Comparison of ENCODE assay signal across 8 cellular contexts in genomic region chr1:34858901-34859441, GRCh38. TPM values are rescaled to one million over a fixed set of nuclear protein-coding genes. Genes with fewer than 3 reads are reported as not detected.
DNase-seq lines count a peak whose midpoint lies in the region; TF ChIP-seq lines count a peak whose summit lies in the region.

No MANE protein-coding gene starts in this region.

- no peaks in the 10 kb centered on the region for H3K9me2 ChIP-seq in Loucy (replicated peaks; ENCODE audit: low read depth, low read length)

- peak overlapping the region; percentile 48 for H3K14ac ChIP-seq in trophoblast cell (ENCODE audit: low read length)

- H3K4me1 Mint-ChIP-seq in activated T-helper 1 cell treated with anti-CD3 and anti-CD28 coated beads, Interleukin-12 subunit alpha, Interleukin-12 subunit beta, Interleukin-2, Interleukin-4 antibody, amounts not matched to agents 30 ng/mL and 10 ng/mL and 1 ng/mL, durations not matched to agents 14 hours and 24 hours and 36 hours (ENCODE audit: low read depth), result peaks cover 44% of the 10 kb centered on the region

- intact Hi-C loops in activated T-helper 1 cell treated with anti-CD3 and anti-CD28 coated beads, Interleukin-12 subunit alpha, Interleukin-12 subunit beta, Interleukin-2, Interleukin-4 antibody, amounts not matched to agents 30 ng/mL and 10 ng/mL and 1 ng/mL, durations not matched to agents 14 hours and 24 hours and 36 hours (cut with micrococcal nuclease), result loop anchor here (1.0 to 10.0 kb wide), 9 partner anchors 26 to 1596 kb away; partner anchors contain the start of genes KIAA0319L, NCDN, OSCP1 and SFPQ

- H4K20me1 ChIP-seq in Loucy (ENCODE audit: insufficient read depth, low read length, poor library complexity, severe bottlenecking), result peaks cover 16% of the 10 kb centered on the region

- H3K79me2 ChIP-seq in Loucy (ENCODE audit: insufficient read depth, low read length) (peaks cover 35% of the 10 kb centered on the region), trophoblast cell (ENCODE audit: control insufficient read depth, insufficient read depth, low read length, poor library complexity) (peaks cover 11% of the 10 kb centered on the region)

- no peaks in the 10 kb centered on the region for H3K9me3 Mint-ChIP-seq in activated T-helper 1 cell treated with anti-CD3 and anti-CD28 coated beads, Interleukin-12 subunit alpha, Interleukin-12 subunit beta, Interleukin-2, Interleukin-4 antibody, amounts not matched to agents 30 ng/mL and 10 ng/mL and 1 ng/mL, durations not matched to agents 14 hours and 24 hours and 36 hours

- H3K79me1 ChIP-seq in trophoblast cell (ENCODE audit: low read length), result peaks cover 4% of the 10 kb centered on the region

- H3K27me3 Mint-ChIP-seq in activated T-helper 1 cell treated with anti-CD3 and anti-CD28 coated beads, Interleukin-12 subunit alpha, Interleukin-12 subunit beta, Interleukin-2, Interleukin-4 antibody, amounts not matched to agents 30 ng/mL and 10 ng/mL and 1 ng/mL, durations not matched to agents 14 hours and 24 hours and 36 hours (ENCODE audit: insufficient read depth), result peaks cover 4% of the 10 kb centered on the region

- H3K36me3 ChIP-seq in Loucy (ENCODE audit: insufficient read depth, low read length), result peaks cover 13% of the 10 kb centered on the region; the same call in 1 of the 2 replicates
- peaks cover 12 to 17% of the 10 kb centered on the region in 2 experiments for H3K36me3 ChIP-seq in trophoblast cell (ENCODE audit: control insufficient read depth in 1 of 2, insufficient read depth in 2 of 2, low read length in 2 of 2)

- H3F3A ChIP-seq in Loucy (ENCODE audit: low read depth), result 0 out of 2 replicates have a peak, but pooled peaks cover 4% of the 10 kb centered on the region

- peak overlapping the region; percentile 96 for H3K27ac Mint-ChIP-seq in activated T-helper 1 cell treated with anti-CD3 and anti-CD28 coated beads, Interleukin-12 subunit alpha, Interleukin-12 subunit beta, Interleukin-2, Interleukin-4 antibody, amounts not matched to agents 30 ng/mL and 10 ng/mL and 1 ng/mL, durations not matched to agents 14 hours and 24 hours and 36 hours

- no peak overlapping the region for H3K23ac ChIP-seq in trophoblast cell (ENCODE audit: low read length)

- peak overlapping the region; percentile 65 for H4K91ac ChIP-seq in trophoblast cell (ENCODE audit: low read depth, low read length)

- peak overlapping the region; percentile 59 for H4K12ac ChIP-seq in trophoblast cell (ENCODE audit: low read depth, low read length)

- H3K27ac ChIP-seq in trophoblast cell (ENCODE audit: low read depth, low read length), result no peak overlapping the region

- H3K4me3 ChIP-seq in Loucy (ENCODE audit: low read length, poor library complexity, severe bottlenecking) (peak overlapping the region; percentile 93), trophoblast cell (ENCODE audit: low read depth, low read length) (peak overlapping the region; percentile 90)

- peak overlapping the region; percentile 73 for H4K8ac ChIP-seq in trophoblast cell (ENCODE audit: low read depth, low read length)

- peaks cover 12% of the 10 kb centered on the region for H3K36me3 Mint-ChIP-seq in activated T-helper 1 cell treated with anti-CD3 and anti-CD28 coated beads, Interleukin-12 subunit alpha, Interleukin-12 subunit beta, Interleukin-2, Interleukin-4 antibody, amounts not matched to agents 30 ng/mL and 10 ng/mL and 1 ng/mL, durations not matched to agents 14 hours and 24 hours and 36 hours (ENCODE audit: low read depth)

- H3K4me2 ChIP-seq in Loucy (ENCODE audit: low read depth, low read length, poor library complexity, severe bottlenecking) (peak overlapping the region; percentile 94), trophoblast cell (ENCODE audit: low read length) (peak overlapping the region; percentile 82)

- WGBS in trophoblast cell (ENCODE audit: extremely low coverage, insufficient coverage, insufficient read length), result no CpG with 5 or more reads among the region's 15 CpGs

- H2BK120ac ChIP-seq in trophoblast cell (ENCODE audit: insufficient read depth, low read length, poor library complexity), result peak overlapping the region; percentile 40

- H2AFZ ChIP-seq in Loucy (ENCODE audit: low read length), result peak overlapping the region; percentile 76; the same call in 1 of the 2 replicates
- peak overlapping the region; percentile 84 for H2AFZ ChIP-seq in trophoblast cell (ENCODE audit: insufficient read depth, low read length, poor library complexity)

- peaks cover 34% of the 10 kb centered on the region for H3K4me1 ChIP-seq in Loucy (ENCODE audit: insufficient read depth, low read length, poor library complexity, severe bottlenecking)
- H3K4me1 ChIP-seq in trophoblast cell (ENCODE audit: control insufficient read depth in 1 of 2, insufficient read depth in 2 of 2, low read length in 2 of 2), result peaks cover 3 to 5% of the 10 kb centered on the region in 2 experiments

- H3K27me3 ChIP-seq in Loucy (ENCODE audit: insufficient read depth, low read length, poor library complexity, severe bottlenecking) (no peaks in the 10 kb centered on the region), trophoblast cell (ENCODE audit: insufficient read depth, low read length) (no peaks in the 10 kb centered on the region)

- no peak overlapping the region for H2BK5ac ChIP-seq in trophoblast cell (ENCODE audit: low read depth, low read length, poor library complexity)

- peak overlapping the region; percentile 44 for H3K4ac ChIP-seq in trophoblast cell (ENCODE audit: low read depth, low read length)

- peak overlapping the region; percentile 98 for H3K4me3 Mint-ChIP-seq in activated T-helper 1 cell treated with anti-CD3 and anti-CD28 coated beads, Interleukin-12 subunit alpha, Interleukin-12 subunit beta, Interleukin-2, Interleukin-4 antibody, amounts not matched to agents 30 ng/mL and 10 ng/mL and 1 ng/mL, durations not matched to agents 14 hours and 24 hours and 36 hours

- H3K9me3 ChIP-seq in Loucy (ENCODE audit: insufficient read depth, low read depth, low read length) (no peaks in the 10 kb centered on the region), trophoblast cell (ENCODE audit: insufficient read depth, low read depth, low read length) (peaks cover 1% of the 10 kb centered on the region)

- H3K18ac ChIP-seq in trophoblast cell (ENCODE audit: low read length), result peak overlapping the region; percentile 80

- DNase-seq in DMS53 (lab: John Stamatoyannopoulos, UW), result peak; percentile 60
- DNase-seq in DMS53 treated with DMSO at 0.1 percent for 48 hours (lab: John Stamatoyannopoulos, UW; ENCODE audit: unreplicated experiment), result no peak
- peak; percentile 19 for DNase-seq in activated T-helper 1 cell treated with anti-CD3 and anti-CD28 coated beads, Interleukin-12 subunit alpha, Interleukin-12 subunit beta, Interleukin-2, Interleukin-4 antibody, amounts not matched to agents 30 ng/mL and 10 ng/mL and 1 ng/mL, durations not matched to agents 14 hours and 24 hours and 36 hours (ENCODE audit: low spot score)
- peak; percentile 10 for DNase-seq in foreskin melanocyte
- DNase-seq in trophoblast cell, result peak in 1 of 2 donors; percentile 34
- DNase-seq in COR-L47 (lab: John Stamatoyannopoulos, UW), result no peak
- no peak for DNase-seq in NCI-H1436 (lab: John Stamatoyannopoulos, UW)

- peak overlapping the region; percentile 93 for H3K9ac ChIP-seq in Loucy (ENCODE audit: low read depth, low read length, poor library complexity, severe bottlenecking)
- H3K9ac ChIP-seq in trophoblast cell (ENCODE audit: low read length), result peak overlapping the region; percentile 98

- H2BK12ac ChIP-seq in trophoblast cell (ENCODE audit: low read length), result no peak overlapping the region

- peak overlapping the region; percentile 75 for H2AK5ac ChIP-seq in trophoblast cell (ENCODE audit: low read length)

- no peak for TF ChIP-seq CTCF in Loucy (conservative IDR thresholded peaks at IDR 0.05; ENCODE audit: low read length)

RNA-seq across cellular contexts. Expression of gene SMIM12, which starts 0.6 kb away (rescaled TPM):
- 62.4 and 66.2 TPM in 2 replicates for total RNA-seq in activated T-helper 1 cell treated with anti-CD3 and anti-CD28 coated beads, Interleukin-12 subunit alpha, Interleukin-12 subunit beta, Interleukin-2, Interleukin-4 antibody, amounts not matched to agents 30 ng/mL and 10 ng/mL and 1 ng/mL, durations not matched to agents 14 hours and 24 hours and 36 hours
- polyA plus RNA-seq in trophoblast cell (2013), result 20.0 and 20.3 TPM in 2 replicates

Comparison
In these comparisons a context has a peak if more than half of its experiments do, and no peak if none do; other contexts are left out.
1. DNase-seq: peak in DMS53 (single experiment), activated T-helper 1 cell treated with anti-CD3 and anti-CD28 coated beads, Interleukin-12 subunit alpha, Interleukin-12 subunit beta, Interleukin-2, Interleukin-4 antibody, amounts not matched to agents 30 ng/mL and 10 ng/mL and 1 ng/mL, durations not matched to agents 14 hours and 24 hours and 36 hours (single experiment) and foreskin melanocyte (single experiment); none in DMS53 treated with DMSO at 0.1 percent for 48 hours (single experiment), COR-L47 (single experiment) and NCI-H1436 (single experiment).